ENCODE assay signal across 29 cellular contexts in genomic region chr22:38944653-38945052, GRCh38. TPM values are rescaled to one million over a fixed set of nuclear protein-coding genes. Genes with fewer than 3 reads are reported as not detected.
DNase-seq lines count a peak whose midpoint lies in the region; ATAC-seq, FAIRE-seq and TF ChIP-seq lines count a peak whose summit lies in the region.
"Had no signal": no experiment of that assay in that cellular context is flagged by ENCODE, and none has a peak within 500 bp of the region (broad histone marks: within the 10 kb centered on the region; RNA-seq: fewer than 3 reads in every experiment).

No MANE protein-coding gene starts in this region.

- no peak overlapping the region for H3K4me3 ChIP-seq in SK-N-MC
- H3K4me3 ChIP-seq in neuronal stem cell (ENCODE audit: low read length in 2 of 2) = no peak overlapping the region
- H3K4me3 ChIP-seq in transverse colon = no peak overlapping the region
- H3K4me3 ChIP-seq: MG63, SJCRH30 had no signal

- peak; percentile 14 for DNase-seq in activated T-cell treated with anti-CD3 and anti-CD28 coated beads, Interleukin-2, amount 50 U/mL, for 1 hour
- DNase-seq in activated T-cell treated with anti-CD3 and anti-CD28 coated beads, Interleukin-2, amount 50 U/mL, for 4 hours = no peak
- DNase-seq in SK-N-MC (ENCODE audit: low read depth, low spot score) (no peak), neuronal stem cell (ENCODE audit: low spot score) (no peak), transverse colon (peak; percentile 5), RCC 7860 (ENCODE audit: low spot score) (no peak), head of caudate nucleus (no peak), NCI-H187 treated with DMSO at 0.1 percent for 48 hours (lab: John Stamatoyannopoulos, UW) (no peak)
- DNase-seq: 8988T; ACHN; CD4-positive, alpha-beta T cell; IMR-90; KG1; MG63; NCI-H1105 treated with DMSO at 0.1 percent for 48 hours; NCI-H146; NCI-H2029; NCI-H446 treated with DMSO at 0.1 percent for 48 hours; NCI-H526; NCI-H82; NK-92 treated with Interleukin-12 subunit alpha and Interleukin-12 subunit beta, amount 100 ng/mL, for 24 hours; PC-3; SJCRH30 had no signal

- H3K18ac ChIP-seq in neuronal stem cell (ENCODE audit: low read length) = peak overlapping the region; percentile 21

- H3K36me3 Mint-ChIP-seq in activated T-cell treated with anti-CD3 and anti-CD28 coated beads, Interleukin-2, amount 50 U/mL, for 4 hours (ENCODE audit: insufficient read depth) = no peaks in the 10 kb centered on the region

- no peak for TF ChIP-seq EP300 in transverse colon (IDR thresholded peaks at IDR 0.05; ENCODE audit: low read depth)

- no peak overlapping the region for H3K4me2 ChIP-seq in neuronal stem cell (ENCODE audit: insufficient read depth, low read length, poor library complexity, severe bottlenecking)

- no peak overlapping the region for H2BK120ac ChIP-seq in neuronal stem cell (ENCODE audit: low read depth, low read length)

- no peaks in the 10 kb centered on the region for H3K9me3 Mint-ChIP-seq in activated T-cell treated with anti-CD3 and anti-CD28 coated beads, Interleukin-2, amount 50 U/mL, for 4 hours
- H3K9me3 Mint-ChIP-seq: CD4-positive, alpha-beta T cell had no signal

- TF ChIP-seq POLR2A in transverse colon (IDR thresholded peaks at IDR 0.05) = no peak

- in situ Hi-C loops in transverse colon (cut with MboI; ENCODE audit: low pct_ligation_motif_present in 1 of 4, low pct_unique_long_range_greater_than_20kb in 1 of 4, low sequenced_read_pairs in 3 of 4) = loop anchor here in 1 of 4 donors (5.0 kb wide), 1 partner anchor 53 kb away; no protein-coding TSS in a partner anchor

- no peak for FAIRE-seq in RCC 7860 (lab: Jason Lieb, UNC)
- FAIRE-seq: D721Med, GM19239 had no signal

- H3K27ac ChIP-seq in SK-N-MC = peak overlapping the region; percentile 51; the same call in 1 of the 2 replicates
- no peak overlapping the region for H3K27ac ChIP-seq in neuronal stem cell (replicated peaks; ENCODE audit: low read length)
- H3K27ac ChIP-seq in transverse colon = no peak overlapping the region
- H3K27ac ChIP-seq: SJCRH30 had no signal

- H2AK5ac ChIP-seq in neuronal stem cell (ENCODE audit: low read depth, low read length) = peak overlapping the region; percentile 23

- H3K23ac ChIP-seq in neuronal stem cell (ENCODE audit: low read depth, low read length, poor library complexity) = no peak overlapping the region

- TF ChIP-seq CTCF in transverse colon (IDR thresholded peaks at IDR 0.05) = no peak

- H3K4me1 ChIP-seq in neuronal stem cell (ENCODE audit: control insufficient read depth in 2 of 2, insufficient read depth in 1 of 2, low read depth in 1 of 2, low read length in 2 of 2) (peaks cover 0 to 12% of the 10 kb centered on the region in 2 donors), transverse colon (peaks cover 0 to 6% (median 4%) of the 10 kb centered on the region in 4 donors)
- H3K4me1 ChIP-seq: BE2C, SJCRH30 had no signal

- no CpG with 5 or more reads among the region's 7 CpGs for WGBS in neuronal stem cell (ENCODE audit: extremely low coverage in 2 of 2, insufficient read length in 2 of 2, insufficient replicate concordance in 1 of 2), 2 donors
- WGBS in transverse colon (ENCODE audit: low coverage in 1 of 2), 2 donors = 91% methylated on average over 7 of the region's 7 CpGs; no CpG with 5 or more reads in 1 of the 2 donors

- H3K79me1 ChIP-seq in neuronal stem cell (ENCODE audit: low read depth, low read length) = no peaks in the 10 kb centered on the region

- H2BK12ac ChIP-seq in neuronal stem cell (ENCODE audit: low read length) = no peak overlapping the region

- H3K9ac ChIP-seq in SK-N-MC (ENCODE audit: insufficient read length) = no peak overlapping the region
- no peak overlapping the region for H3K9ac ChIP-seq in neuronal stem cell (ENCODE audit: low read depth, low read length, poor library complexity)

- no peak overlapping the region for H4K91ac ChIP-seq in neuronal stem cell (ENCODE audit: low read depth, low read length, poor library complexity)

- no peak overlapping the region for H4K8ac ChIP-seq in neuronal stem cell (ENCODE audit: low read depth, low read length)

- H3K27me3 ChIP-seq in neuronal stem cell (ENCODE audit: control insufficient read depth in 3 of 3, insufficient read depth in 3 of 3, low read depth in 1 of 3, low read length in 3 of 3) (peaks cover 0 to 48% (median 0%) of the 10 kb centered on the region in 3 experiments), transverse colon (peaks cover 15% of the 10 kb centered on the region)
- H3K27me3 ChIP-seq: SJCRH30 had no signal

- H3K14ac ChIP-seq in neuronal stem cell (ENCODE audit: low read length) = no peak overlapping the region

- no peak overlapping the region for H2BK15ac ChIP-seq in neuronal stem cell (ENCODE audit: low read length)

- no peak overlapping the region for H2AFZ ChIP-seq in neuronal stem cell (ENCODE audit: low read length)

- no peak for ATAC-seq in activated T-cell treated with anti-CD3 and anti-CD28 coated beads, Interleukin-2, amount 50 U/mL, for 4 hours
- ATAC-seq: PC-3, Right ventricle myocardium inferior had no signal

- intact Hi-C loops in transverse colon (cut with DNase I; ENCODE audit: low total_unique reads) (no loop called here), head of caudate nucleus (cut with DNase I) (no loop called here)

- no peaks in the 10 kb centered on the region for H3K9me3 ChIP-seq in SK-N-MC (ENCODE audit: low read depth, low read length)
- no peaks in the 10 kb centered on the region for H3K9me3 ChIP-seq in neuronal stem cell (replicated peaks in 1 of 2; ENCODE audit: control insufficient read depth in 2 of 2, insufficient read depth in 1 of 2, low read depth in 1 of 2, low read length in 2 of 2)
- no peaks in the 10 kb centered on the region for H3K9me3 ChIP-seq in transverse colon
- H3K9me3 ChIP-seq: BE2C, MG63, SJCRH30 had no signal

- peaks cover 40% of the 10 kb centered on the region for H3K27me3 Mint-ChIP-seq in activated T-cell treated with anti-CD3 and anti-CD28 coated beads, Interleukin-2, amount 50 U/mL, for 4 hours (ENCODE audit: low read depth)

- no peak overlapping the region for H3K4ac ChIP-seq in neuronal stem cell (ENCODE audit: low read length)

- H2BK5ac ChIP-seq in neuronal stem cell (ENCODE audit: low read length) = no peak overlapping the region

- peaks cover 40% of the 10 kb centered on the region for H3K4me1 Mint-ChIP-seq in activated T-cell treated with anti-CD3 and anti-CD28 coated beads, Interleukin-2, amount 50 U/mL, for 4 hours (ENCODE audit: low read depth)

- no peaks in the 10 kb centered on the region for H3K36me3 ChIP-seq in SK-N-MC (ENCODE audit: insufficient read depth, low read length)
- no peaks in the 10 kb centered on the region for H3K36me3 ChIP-seq in neuronal stem cell (replicated peaks in 1 of 2; ENCODE audit: control insufficient read depth in 2 of 2, insufficient read depth in 2 of 2, low read length in 2 of 2)
- no peaks in the 10 kb centered on the region for H3K36me3 ChIP-seq in transverse colon
- H3K36me3 ChIP-seq: BE2C, MG63, SJCRH30 had no signal

- no peak overlapping the region for H3K4me3 Mint-ChIP-seq in activated T-cell treated with anti-CD3 and anti-CD28 coated beads, Interleukin-2, amount 50 U/mL, for 4 hours
- H3K4me3 Mint-ChIP-seq: CD4-positive, alpha-beta T cell had no signal

RNA-seq across cellular contexts. Expression of gene APOBEC3A, which starts 12.8 kb away (rescaled TPM):
- under 1 TPM in 1 of 3 donors, not detected in 2; 0.13 TPM for total RNA-seq in activated T-cell treated with anti-CD3 and anti-CD28 coated beads, Interleukin-2, amount 50 U/mL, for 4 hours
- polyA plus RNA-seq in neuronal stem cell (2013, experiment 1 of 2) = not detected
- not detected for polyA plus RNA-seq in neuronal stem cell (2013, experiment 2 of 2)
- total RNA-seq in transverse colon = 1 to 10 TPM in 2 of 4 donors, not detected in 2; 2.7 to 3.0 TPM
- total RNA-seq: H4, IMR-90, PC-3, RPMI7951, SJCRH30 had no signal
- polyA plus RNA-seq: IMR-90 had no signal

RNA-seq across cellular contexts. Expression of gene APOBEC3B, which starts 37.5 kb away (rescaled TPM):
- total RNA-seq in activated T-cell treated with anti-CD3 and anti-CD28 coated beads, Interleukin-2, amount 50 U/mL, for 4 hours = 1 to 10 TPM; 1.1 to 2.1 (median 1.2) TPM
- 2.9 TPM for polyA plus RNA-seq in neuronal stem cell (2013, experiment 1 of 2)
- polyA plus RNA-seq in neuronal stem cell (2013, experiment 2 of 2) = 2.8 TPM
- 10 to 100 TPM in 2 of 4 donors, 1 to 10 TPM in 1, not detected in 1; 7.8 to 15.3 (median 10.9) TPM for total RNA-seq in transverse colon
- total RNA-seq: CD4-positive, alpha-beta T cell had no signal

Comparison
In these comparisons a context has a peak if more than half of its experiments do, and no peak if none do; other contexts are left out.
1. DNase-seq: peak in activated T-cell treated with anti-CD3 and anti-CD28 coated beads, Interleukin-2, amount 50 U/mL, for 1 hour (single experiment) and transverse colon (single experiment); none in activated T-cell treated with anti-CD3 and anti-CD28 coated beads, Interleukin-2, amount 50 U/mL, for 4 hours (single experiment), SK-N-MC (single experiment), neuronal stem cell (single experiment), RCC 7860 (single experiment), head of caudate nucleus (0 of 42) and NCI-H187 treated with DMSO at 0.1 percent for 48 hours (single experiment).